In genomic region chr11:72290741-72291140, GRCh38 we compare ENCODE assay signal across 10 cellular contexts. TPM values are rescaled to one million over a fixed set of nuclear protein-coding genes. Genes with fewer than 3 reads are reported as not detected.
DNase-seq lines count a peak whose midpoint lies in the region; FAIRE-seq and TF ChIP-seq lines count a peak whose summit lies in the region.
"Not testable (repeated sequence)": the region's sequence is repeated elsewhere in the genome, so short reads cannot be mapped to it uniquely, and the experiment has no call there.
"Had no signal": no experiment of that assay in that cellular context is flagged by ENCODE, and none has a peak within 500 bp of the region (broad histone marks: within the 10 kb centered on the region; RNA-seq: fewer than 3 reads in every experiment).

No MANE protein-coding gene starts in this region.

- H3K27me3 Mint-ChIP-seq in endodermal cell (ENCODE audit: insufficient read depth); progenitor cell of endocrine pancreas: not testable (repeated sequence)

- H3K27ac Mint-ChIP-seq in endodermal cell, progenitor cell of endocrine pancreas: not testable (repeated sequence)

- not testable (repeated sequence) for DNase-seq in AG09319 (ENCODE audit: extremely low read depth, low read depth); kidney; progenitor cell of endocrine pancreas (ENCODE audit: low spot score, unreplicated experiment)
- peak; percentile 54 for DNase-seq in GM10248 (ENCODE audit: extremely low spot score)
- DNase-seq in HT1080 (ENCODE audit: low read depth) = peak; percentile 30
- DNase-seq in activated CD8-positive, alpha-beta memory T cell treated with anti-CD3 and anti-CD28 coated beads, Interleukin-2, amount 50 U/mL, for 48 hours = peak; percentile 32
- DNase-seq in endodermal cell = peak; percentile 29

- not testable (repeated sequence) for FAIRE-seq in kidney (lab: Jason Lieb, UNC)

- H3K79me2 ChIP-seq in OCI-LY3 (ENCODE audit: low read length) = not testable (repeated sequence)

- intact Hi-C loops in kidney (cut with DNase I) = not testable (repeated sequence)

- CTCF ChIA-PET in GM10248 (lab: Yijun Ruan, JAX) = interaction anchor here (0.9 to 8.0 kb wide), 14 partner anchors 9 to 141 kb away, joined by 3 to 60 read pairs (median 4); partner anchors contain the start of gene CLPB

- not testable (repeated sequence) for H3K4me3 ChIP-seq in OCI-LY3 (ENCODE audit: low read length); endodermal cell (ENCODE audit: low read length); kidney (ENCODE audit: low read length in 2 of 2)

- H2AFZ ChIP-seq in OCI-LY3 (ENCODE audit: low read depth, low read length) = not testable (repeated sequence)

- H3K9ac ChIP-seq in OCI-LY3 (ENCODE audit: low read length); endodermal cell (ENCODE audit: extremely low read depth, low read length, poor library complexity, severe bottlenecking); kidney (ENCODE audit: low read length in 2 of 2): not testable (repeated sequence)

- H3K4me1 Mint-ChIP-seq in endodermal cell; progenitor cell of endocrine pancreas (ENCODE audit: low read depth): not testable (repeated sequence)

- 82 to 100% methylated on average over 1 to 5 of the region's 6 CpGs for WGBS in endodermal cell (ENCODE audit: insufficient coverage in 1 of 2, insufficient read length in 1 of 2), 2 experiments

- POLR2A ChIA-PET in GM10248 (lab: Yijun Ruan, JAX) = interaction anchor here (0.7 kb wide), 1 partner anchor 221 kb away, joined by 3 read pairs; no protein-coding TSS in a partner anchor

- H3K27me3 ChIP-seq in OCI-LY3 (ENCODE audit: low read depth, low read length); endodermal cell (ENCODE audit: control insufficient read depth, insufficient read depth, low read length, poor library complexity, severe bottlenecking): not testable (repeated sequence)

- H3K4me1 ChIP-seq in OCI-LY3 (ENCODE audit: low read length); endodermal cell (ENCODE audit: control insufficient read depth, insufficient read depth, low read length); kidney (ENCODE audit: control insufficient read depth in 1 of 2, insufficient read depth in 1 of 2, low read depth in 1 of 2, low read length in 2 of 2): not testable (repeated sequence)

- H3K9me3 ChIP-seq in OCI-LY3 (ENCODE audit: insufficient read depth, low read length); endodermal cell (ENCODE audit: control insufficient read depth, low read length); kidney (ENCODE audit: control insufficient read depth in 1 of 2, low read length in 2 of 2): not testable (repeated sequence)

- peak; percentile 47 for TF ChIP-seq CTCF in AG09319 (IDR thresholded peaks at IDR 0.05; ENCODE audit: low read depth, low read length)
- peak; percentile 38 for TF ChIP-seq CTCF in GM10248 (IDR thresholded peaks at IDR 0.05; ENCODE audit: control extremely low read depth, extremely low read depth, low read depth, missing control alignments)
- peak; percentile 63 for TF ChIP-seq CTCF in OCI-LY3 (IDR thresholded peaks at IDR 0.05; ENCODE audit: low read depth, low read length)
- TF ChIP-seq CTCF in endodermal cell (conservative IDR thresholded peaks at IDR 0.05) = peak; percentile 77
- TF ChIP-seq CTCF in kidney (IDR thresholded peaks at IDR 0.05; ENCODE audit: borderline replicate concordance, extremely low read depth, insufficient read depth) = peak; percentile 13
- TF ChIP-seq CTCF in progenitor cell of endocrine pancreas (IDR thresholded peaks at IDR 0.05; ENCODE audit: unreplicated experiment) = peak; percentile 53

- not testable (repeated sequence) for H3K4me3 Mint-ChIP-seq in endodermal cell; progenitor cell of endocrine pancreas (ENCODE audit: low read depth)

- H3K4me2 ChIP-seq in OCI-LY3 (ENCODE audit: low read length) = not testable (repeated sequence)

- H3K36me3 Mint-ChIP-seq in endodermal cell (ENCODE audit: low read depth); progenitor cell of endocrine pancreas (ENCODE audit: insufficient read depth): not testable (repeated sequence)

- not testable (repeated sequence) for H3K9me3 Mint-ChIP-seq in endodermal cell; progenitor cell of endocrine pancreas (ENCODE audit: low read depth)

- not testable (repeated sequence) for H4K20me1 ChIP-seq in OCI-LY3 (ENCODE audit: insufficient read depth, low read length)

- peaks cover 11% of the 10 kb centered on the region for H3K36me3 ChIP-seq in OCI-LY3 (replicated peaks; ENCODE audit: low read depth, low read length)
- not testable (repeated sequence) for H3K36me3 ChIP-seq in endodermal cell (ENCODE audit: control insufficient read depth, insufficient read depth, low read length)
- peaks cover 0 to 12% of the 10 kb centered on the region in 2 donors for H3K36me3 ChIP-seq in kidney (ENCODE audit: control insufficient read depth in 1 of 2, insufficient read depth in 2 of 2, low read length in 2 of 2)

- not testable (repeated sequence) for H3K27ac ChIP-seq in OCI-LY3 (ENCODE audit: low read length); endodermal cell (ENCODE audit: low read depth, low read length); kidney (ENCODE audit: low read depth in 2 of 2, low read length in 2 of 2)

RNA-seq across cellular contexts. Expression of gene PHOX2A, which starts 46.8 kb away (rescaled TPM):
- total RNA-seq in HT1080 (2014; rRNA removed; shearing (Covaris generic)) = not detected in 2 replicates
- polyA plus RNA-seq in HT1080 (2015; cell fraction: cytosol; rRNA removed) = not detected in 2 replicates
- polyA plus RNA-seq in HT1080 (2015; cell fraction: nucleus; rRNA removed) = not detected in 2 replicates
- total RNA-seq in endodermal cell (under 1 TPM in 1 of 2 donors, not detected in 1; 0.92 TPM), kidney (not detected), progenitor cell of endocrine pancreas (not detected in 2 replicates)
- polyA plus RNA-seq in endodermal cell (2013, experiment 1 of 2) = 1.7 TPM
- 1.9 TPM for polyA plus RNA-seq in endodermal cell (2013, experiment 2 of 2)
- not detected for polyA plus RNA-seq in kidney (ENCODE audit: insufficient read depth, low read depth, low replicate concordance)
- total RNA-seq: activated T-cell treated with anti-CD3 and anti-CD28 coated beads, Interleukin-2, amount 50 U/mL, for 4 hours; CD8-positive, alpha-beta memory T cell had no signal
- polyA plus RNA-seq: CD8-positive, alpha-beta memory T cell had no signal

Comparison
In these comparisons a context has a peak if more than half of its experiments do, and no peak if none do; other contexts are left out.
1. CTCF ChIP-seq: peak in every context shown above with its lines; median percentile 77 in endodermal cell; 63 in OCI-LY3; 53 in progenitor cell of endocrine pancreas; 47 in AG09319; 38 in GM10248; 13 in kidney.